In the genomic region with DNA sequence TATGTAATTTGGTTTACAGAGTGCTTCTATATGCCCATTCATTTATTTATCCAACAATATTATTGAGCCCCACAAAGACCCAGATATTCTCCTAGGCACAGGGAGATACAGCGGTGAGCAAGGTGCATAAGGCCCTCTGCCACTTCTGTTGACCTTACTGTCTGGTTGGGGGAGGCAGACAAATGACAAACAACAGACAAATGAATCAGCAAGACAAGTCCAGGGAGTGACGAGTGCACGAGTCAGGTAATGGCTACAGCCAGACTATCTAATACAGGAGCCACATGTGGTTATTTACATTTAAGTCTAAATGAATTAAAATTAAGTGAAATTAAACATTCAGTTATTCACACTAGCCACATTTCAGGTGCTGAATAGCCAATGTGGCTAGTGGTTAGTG, we compare ENCODE assay signal across 1 cellular context.
TF ChIP-seq lines count a peak whose summit lies in the region.

No MANE protein-coding gene starts in this region.

TF ChIP-seq in HepG2, 621 proteins besides CTCF, POLR2A, EP300 and RAD21 (continued from another document):
- TF ChIP-seq, protein P1, sequence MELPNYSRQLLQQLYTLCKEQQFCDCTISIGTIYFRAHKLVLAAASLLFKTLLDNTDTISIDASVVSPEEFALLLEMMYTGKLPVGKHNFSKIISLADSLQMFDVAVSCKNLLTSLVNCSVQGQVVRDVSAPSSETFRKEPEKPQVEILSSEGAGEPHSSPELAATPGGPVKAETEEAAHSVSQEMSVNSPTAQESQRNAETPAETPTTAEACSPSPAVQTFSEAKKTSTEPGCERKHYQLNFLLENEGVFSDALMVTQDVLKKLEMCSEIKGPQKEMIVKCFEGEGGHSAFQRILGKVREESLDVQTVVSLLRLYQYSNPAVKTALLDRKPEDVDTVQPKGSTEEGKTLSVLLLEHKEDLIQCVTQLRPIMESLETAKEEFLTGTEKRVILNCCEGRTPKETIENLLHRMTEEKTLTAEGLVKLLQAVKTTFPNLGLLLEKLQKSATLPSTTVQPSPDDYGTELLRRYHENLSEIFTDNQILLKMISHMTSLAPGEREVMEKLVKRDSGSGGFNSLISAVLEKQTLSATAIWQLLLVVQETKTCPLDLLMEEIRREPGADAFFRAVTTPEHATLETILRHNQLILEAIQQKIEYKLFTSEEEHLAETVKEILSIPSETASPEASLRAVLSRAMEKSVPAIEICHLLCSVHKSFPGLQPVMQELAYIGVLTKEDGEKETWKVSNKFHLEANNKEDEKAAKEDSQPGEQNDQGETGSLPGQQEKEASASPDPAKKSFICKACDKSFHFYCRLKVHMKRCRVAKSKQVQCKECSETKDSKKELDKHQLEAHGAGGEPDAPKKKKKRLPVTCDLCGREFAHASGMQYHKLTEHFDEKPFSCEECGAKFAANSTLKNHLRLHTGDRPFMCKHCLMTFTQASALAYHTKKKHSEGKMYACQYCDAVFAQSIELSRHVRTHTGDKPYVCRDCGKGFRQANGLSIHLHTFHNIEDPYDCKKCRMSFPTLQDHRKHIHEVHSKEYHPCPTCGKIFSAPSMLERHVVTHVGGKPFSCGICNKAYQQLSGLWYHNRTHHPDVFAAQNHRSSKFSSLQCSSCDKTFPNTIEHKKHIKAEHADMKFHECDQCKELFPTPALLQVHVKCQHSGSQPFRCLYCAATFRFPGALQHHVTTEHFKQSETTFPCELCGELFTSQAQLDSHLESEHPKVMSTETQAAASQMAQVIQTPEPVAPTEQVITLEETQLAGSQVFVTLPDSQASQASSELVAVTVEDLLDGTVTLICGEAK (IDR thresholded peaks at IDR 0.05) = no peak
- TF ChIP-seq, protein P1 (CRISPR knock-in tag; IDR thresholded peaks at IDR 0.05) = no peak
- TF ChIP-seq, protein P2, sequence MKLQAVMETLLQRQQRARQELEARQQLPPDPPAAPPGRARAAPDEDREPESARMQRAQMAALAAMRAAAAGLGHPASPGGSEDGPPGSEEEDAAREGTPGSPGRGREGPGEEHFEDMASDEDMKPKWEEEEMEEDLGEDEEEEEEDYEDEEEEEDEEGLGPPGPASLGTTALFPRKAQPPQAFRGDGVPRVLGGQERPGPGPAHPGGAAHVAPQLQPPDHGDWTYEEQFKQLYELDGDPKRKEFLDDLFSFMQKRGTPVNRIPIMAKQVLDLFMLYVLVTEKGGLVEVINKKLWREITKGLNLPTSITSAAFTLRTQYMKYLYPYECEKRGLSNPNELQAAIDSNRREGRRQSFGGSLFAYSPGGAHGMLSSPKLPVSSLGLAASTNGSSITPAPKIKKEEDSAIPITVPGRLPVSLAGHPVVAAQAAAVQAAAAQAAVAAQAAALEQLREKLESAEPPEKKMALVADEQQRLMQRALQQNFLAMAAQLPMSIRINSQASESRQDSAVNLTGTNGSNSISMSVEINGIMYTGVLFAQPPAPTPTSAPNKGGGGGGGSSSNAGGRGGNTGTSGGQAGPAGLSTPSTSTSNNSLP (IDR thresholded peaks at IDR 0.05; ENCODE audit: low read depth, low read length) = 0 out of 2 replicates have a peak, but pooled peaks have one; percentile 16
- peak; percentile 99 for TF ChIP-seq SKI (IDR thresholded peaks at IDR 0.05; ENCODE audit: partially characterized antibody)
